In genomic region chr16:84124529-84125073, GRCh38 we compare ENCODE assay signal across 27 cellular contexts. TPM values are rescaled to one million over a fixed set of nuclear protein-coding genes. Genes with fewer than 3 reads are reported as not detected.
"Had no signal": no experiment of that assay in that cellular context is flagged by ENCODE, and none has a peak within 500 bp of the region (broad histone marks: within the 10 kb centered on the region; RNA-seq: fewer than 3 reads in every experiment).

No MANE protein-coding gene starts in this region.

- H3K4me1 Mint-ChIP-seq: mesothelial cell of epicardium, neural progenitor cell had no signal

- H3K4me3 Mint-ChIP-seq: memory B cell; mesothelial cell of epicardium; natural killer cell treated with Interleukin-12 subunit alpha and Interleukin-12 subunit beta and Interleukin-15 and Interleukin-18, amount 100 ng/mL, for 72 hours; neural progenitor cell; stimulated activated effector memory CD8-positive, alpha-beta T cell treated with anti-CD3 and anti-CD28 coated beads, Interleukin-12 subunit alpha, Interleukin-12 subunit beta, amount 100 ng/mL, for 72 hours; type B pancreatic cell had no signal

- H3K27me3 Mint-ChIP-seq: memory B cell; natural killer cell treated with Interleukin-12 subunit alpha and Interleukin-12 subunit beta and Interleukin-15 and Interleukin-18, amount 100 ng/mL, for 72 hours; progenitor cell of endocrine pancreas; type B pancreatic cell had no signal

- H3K4me1 ChIP-seq: colonic mucosa, gastrocnemius medialis, heart right ventricle, neural progenitor cell, uterus had no signal

- H3K4me3 ChIP-seq: colonic mucosa, dorsolateral prefrontal cortex, gastrocnemius medialis, heart right ventricle, neural progenitor cell, ovary, suprapubic skin, thyroid gland, uterus had no signal

- H2AFZ ChIP-seq: neural progenitor cell had no signal

- H3K9me3 Mint-ChIP-seq: memory B cell; mesothelial cell of epicardium; natural killer cell treated with Interleukin-12 subunit alpha and Interleukin-12 subunit beta and Interleukin-15 and Interleukin-18, amount 100 ng/mL, for 72 hours; neural progenitor cell; stimulated activated effector memory CD8-positive, alpha-beta T cell treated with anti-CD3 and anti-CD28 coated beads, Interleukin-12 subunit alpha, Interleukin-12 subunit beta, amount 100 ng/mL, for 72 hours; type B pancreatic cell had no signal

- H3K36me3 Mint-ChIP-seq: natural killer cell treated with Interleukin-12 subunit alpha and Interleukin-12 subunit beta and Interleukin-15 and Interleukin-18, amount 100 ng/mL, for 72 hours had no signal

- H3K27ac Mint-ChIP-seq: mesothelial cell of epicardium; natural killer cell treated with Interleukin-12 subunit alpha and Interleukin-12 subunit beta and Interleukin-15 and Interleukin-18, amount 100 ng/mL, for 72 hours; neural progenitor cell; stimulated activated effector memory CD8-positive, alpha-beta T cell treated with anti-CD3 and anti-CD28 coated beads, Interleukin-12 subunit alpha, Interleukin-12 subunit beta, amount 100 ng/mL, for 72 hours; type B pancreatic cell had no signal

- ATAC-seq: gastrocnemius medialis; heart right ventricle; left lobe of liver; natural killer cell treated with Interleukin-12 subunit alpha and Interleukin-12 subunit beta and Interleukin-15 and Interleukin-18, amount 100 ng/mL, for 72 hours; right cardiac atrium; stimulated activated effector memory CD8-positive, alpha-beta T cell treated with anti-CD3 and anti-CD28 coated beads, Interleukin-12 subunit alpha, Interleukin-12 subunit beta, amount 100 ng/mL, for 72 hours; stimulated activated naive CD8-positive, alpha-beta T cell treated with anti-CD3 and anti-CD28 coated beads, Interleukin-15, Interleukin-2, amounts not matched to agents 100 U/mL and 50 U/mL, for 24 hours had no signal

- DNase-seq: colonic mucosa; dorsolateral prefrontal cortex; effector CD8-positive, alpha-beta T cell; gastrocnemius medialis; heart right ventricle; hypothalamus; islet precursor cell; nucleus accumbens; ovary; right cardiac atrium; small intestine; stimulated activated CD4-positive, alpha-beta T cell treated with anti-CD3 and anti-CD28 coated beads, Interleukin-12 subunit alpha, Interleukin-12 subunit beta, amount 100 ng/mL, for 4 hours; stimulated activated CD4-positive, alpha-beta T cell treated with anti-CD3 and anti-CD28 coated beads, Interleukin-2, amount 100 ng/mL, for 48 hours; stimulated activated naive CD8-positive, alpha-beta T cell treated with anti-CD3 and anti-CD28 coated beads, Interleukin-15, Interleukin-2, amounts not matched to agents 100 U/mL and 50 U/mL, for 24 hours; thyroid gland; uterus had no signal

- H3K36me3 ChIP-seq: colonic mucosa, neural progenitor cell, ovary, uterus had no signal

- H3K9me3 ChIP-seq: colonic mucosa, gastrocnemius medialis, heart right ventricle, ovary, suprapubic skin, thyroid gland, uterus had no signal

- H3K4me2 ChIP-seq: neural progenitor cell had no signal

- H3K27ac ChIP-seq: colonic mucosa, dorsolateral prefrontal cortex, gastrocnemius medialis, heart right ventricle, neural progenitor cell, ovary, suprapubic skin, uterus had no signal

- H3K27me3 ChIP-seq: colonic mucosa, dorsolateral prefrontal cortex, gastrocnemius medialis, heart right ventricle, neural progenitor cell, ovary, suprapubic skin, thyroid gland, uterus had no signal

- H3K9ac ChIP-seq: neural progenitor cell had no signal

RNA-seq across cellular contexts. Expression of gene DNAAF1, which starts 20.5 kb away (rescaled TPM):
- total RNA-seq: fibroblast of lung; gastrocnemius medialis; left lobe of liver; myocyte; natural killer cell treated with Interleukin-12 subunit alpha and Interleukin-12 subunit beta and Interleukin-15 and Interleukin-18, amount 100 ng/mL, for 72 hours had no signal
- polyA plus RNA-seq: fibroblast of lung had no signal
